9 cellular contexts compared by ENCODE assay signal in the genomic region with DNA sequence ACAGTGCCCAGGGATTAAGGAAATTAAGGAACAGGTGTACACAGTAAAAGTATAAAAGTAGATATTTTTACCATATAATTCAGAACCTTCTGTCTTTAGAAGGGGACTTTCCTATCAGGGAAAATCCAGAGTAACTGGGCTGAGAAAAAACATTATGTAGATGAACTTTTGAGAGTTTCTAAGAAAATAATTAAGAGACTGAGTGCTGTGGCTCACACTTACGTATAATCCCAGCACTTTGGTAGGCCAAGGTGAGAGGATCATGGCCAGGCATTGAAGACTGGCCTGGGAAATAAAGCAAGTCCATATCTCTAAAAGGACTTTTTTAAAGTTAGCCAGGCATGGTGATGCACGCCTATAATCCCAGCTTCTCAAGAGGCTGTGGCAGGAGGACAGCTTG.
"Had no signal": no experiment of that assay in that cellular context is flagged by ENCODE, and none has a peak within 500 bp of the region (broad histone marks: within the 10 kb centered on the region; RNA-seq: fewer than 3 reads in every experiment).

No MANE protein-coding gene starts in this region.

- H3K4me3 ChIP-seq: GM23248, HAP-1, K562 had no signal

- H3K27ac Mint-ChIP-seq: HFFc6 had no signal

- FAIRE-seq: HTR-8/SVneo, K562 had no signal

- H3K27ac ChIP-seq: GM23248 had no signal

- H2AFZ ChIP-seq: GM23248 had no signal

- H3K4me3 Mint-ChIP-seq: HFFc6 had no signal

- DNase-seq: GM23248, GOT3, H7, HFFc6, IMR-90 had no signal

- H3K4me1 ChIP-seq: HAP-1 had no signal

- H3K9me3 ChIP-seq: HAP-1 had no signal

- ATAC-seq: HCT116, K562 had no signal

- H3K9ac ChIP-seq: GM23248 had no signal

- H3K36me3 ChIP-seq: HAP-1 had no signal
